In genomic region chr7:30434140-30434799, GRCh38 we compare ENCODE assay signal across 16 cellular contexts. TPM values are rescaled to one million over a fixed set of nuclear protein-coding genes. Genes with fewer than 3 reads are reported as not detected.
DNase-seq lines count a peak whose midpoint lies in the region; ATAC-seq and TF ChIP-seq lines count a peak whose summit lies in the region.
"Had no signal": no experiment of that assay in that cellular context is flagged by ENCODE, and none has a peak within 500 bp of the region (broad histone marks: within the 10 kb centered on the region; RNA-seq: fewer than 3 reads in every experiment).

No MANE protein-coding gene starts in this region.

- H3K27me3 ChIP-seq in endodermal cell (ENCODE audit: control insufficient read depth, insufficient read depth, low read length, poor library complexity, severe bottlenecking) = no peaks in the 10 kb centered on the region

- ATAC-seq in GM19351 (IDR thresholded peaks at IDR 0.05; ENCODE audit: unreplicated experiment) (peak; percentile 60), GM21515 (IDR thresholded peaks at IDR 0.05; ENCODE audit: unreplicated experiment) (no peak)
- ATAC-seq: activated naive CD4-positive, alpha-beta T cell treated with anti-CD3 and anti-CD28 coated beads, Interleukin-2, amount 50 U/mL, for 72 hours; right cardiac atrium had no signal

- no peak overlapping the region for H3K27ac Mint-ChIP-seq in endodermal cell
- H3K27ac Mint-ChIP-seq: type B pancreatic cell had no signal

- H3K27ac ChIP-seq in C4-2B = peak overlapping the region; percentile 24; the same call in 1 of the 2 replicates
- H3K27ac ChIP-seq in endodermal cell (ENCODE audit: low read depth, low read length) = no peak overlapping the region
- H3K27ac ChIP-seq: SK-N-MC had no signal

- no peak for TF ChIP-seq POLR2A in NB4 (IDR thresholded peaks at IDR 0.05; ENCODE audit: extremely low read depth, insufficient read length)

- H3K4me3 Mint-ChIP-seq in endodermal cell = no peak overlapping the region
- H3K4me3 Mint-ChIP-seq: immature natural killer cell, type B pancreatic cell had no signal

- H3K9me3 ChIP-seq in endodermal cell (ENCODE audit: control insufficient read depth, low read length) = no peaks in the 10 kb centered on the region
- H3K9me3 ChIP-seq: Caco-2 had no signal

- H3K4me1 ChIP-seq in endodermal cell (ENCODE audit: control insufficient read depth, insufficient read depth, low read length) = peaks cover 4% of the 10 kb centered on the region
- H3K4me1 ChIP-seq: Caco-2 had no signal

- TF ChIP-seq CTCF in C4-2B (conservative IDR thresholded peaks at IDR 0.05) = no peak
- TF ChIP-seq CTCF in NB4 (IDR thresholded peaks at IDR 0.05; ENCODE audit: low read depth, low read length) = no peak
- TF ChIP-seq CTCF in endodermal cell (conservative IDR thresholded peaks at IDR 0.05) = peak; percentile 22

- H3K4me1 Mint-ChIP-seq in endodermal cell = peaks cover 17% of the 10 kb centered on the region

- peaks cover 16% of the 10 kb centered on the region for H3K9me3 Mint-ChIP-seq in endodermal cell
- H3K9me3 Mint-ChIP-seq: activated naive CD4-positive, alpha-beta T cell treated with anti-CD3 and anti-CD28 coated beads, Interleukin-2, amount 50 U/mL, for 72 hours; immature natural killer cell; type B pancreatic cell had no signal

- WGBS in endodermal cell (ENCODE audit: insufficient coverage in 1 of 2, insufficient read length in 1 of 2), 2 experiments = 90 to 91% methylated on average over 6 of the region's 6 CpGs

- peaks cover 18% of the 10 kb centered on the region for H3K36me3 Mint-ChIP-seq in endodermal cell (ENCODE audit: low read depth)

- H3K4me3 ChIP-seq in NB4 (ENCODE audit: low read depth, low read length) (no peak overlapping the region), endodermal cell (ENCODE audit: low read length) (no peak overlapping the region)
- H3K4me3 ChIP-seq: SK-N-MC had no signal

- DNase-seq in NB4 (ENCODE audit: low read depth) (peak; percentile 68), endodermal cell (no peak), NCI-H1105 treated with DMSO at 0.1 percent for 48 hours (lab: John Stamatoyannopoulos, UW) (no peak), AG20443 (ENCODE audit: low spot score) (no peak)
- no peak for DNase-seq in stimulated activated CD4-positive, alpha-beta T cell treated with anti-CD3 and anti-CD28 coated beads, Interleukin-1b, Interleukin-23, amount 100 ng/mL, for 48 hours
- DNase-seq: activated CD4-positive, alpha-beta T cell treated with anti-CD3 and anti-CD28 coated beads, Interleukin-2, amount 50 U/mL, for 4 hours; Caco-2; immature natural killer cell; NCI-H524 treated with DMSO at 0.1 percent for 48 hours; right cardiac atrium had no signal

- no peak overlapping the region for H3K9ac ChIP-seq in endodermal cell (ENCODE audit: extremely low read depth, low read length, poor library complexity, severe bottlenecking)

- peaks cover 4% of the 10 kb centered on the region for H3K27me3 Mint-ChIP-seq in endodermal cell (ENCODE audit: insufficient read depth)
- H3K27me3 Mint-ChIP-seq: type B pancreatic cell had no signal

- H3K36me3 ChIP-seq in endodermal cell (ENCODE audit: control insufficient read depth, insufficient read depth, low read length) = no peaks in the 10 kb centered on the region

RNA-seq across cellular contexts. Expression of gene NOD1, which starts 44.3 kb away (rescaled TPM):
- 1 to 10 TPM; 3.3 to 3.4 TPM for total RNA-seq in endodermal cell
- polyA plus RNA-seq in endodermal cell (2013, experiment 1 of 2) = 6.3 TPM
- polyA plus RNA-seq in endodermal cell (2013, experiment 2 of 2) = 6.3 TPM
